Comparison of ENCODE assay signal across 29 cellular contexts in genomic region chr13:65473199-65473598, GRCh38.
"Had no signal": no experiment of that assay in that cellular context is flagged by ENCODE, and none has a peak within 500 bp of the region (broad histone marks: within the 10 kb centered on the region; RNA-seq: fewer than 3 reads in every experiment).

No MANE protein-coding gene starts in this region.

- ATAC-seq: activated naive CD4-positive, alpha-beta T cell treated with anti-CD3 and anti-CD28 coated beads, Interleukin-2, amount 50 U/mL, for 72 hours; activated naive CD8-positive, alpha-beta T cell treated with anti-CD3 and anti-CD28 coated beads, Interleukin-2, amount 50 U/mL, for 24 hours; activated T-cell treated with anti-CD3 and anti-CD28 coated beads, Interleukin-2, amount 50 U/mL, for 4 hours; activated T-cell treated with anti-CD3 and anti-CD28 coated beads, Interleukin-2, amount 50 U/mL, for 72 hours; activated T-helper 17 cell treated with anti-CD3 and anti-CD28 coated beads, Interleukin-2, amount 50 U/mL, for 72 hours; body of pancreas had no signal

- DNase-seq: activated effector memory CD4-positive, alpha-beta T cell treated with anti-CD3 and anti-CD28 coated beads, Interleukin-2, amount 50 U/mL, for 16 hours; activated effector memory CD4-positive, alpha-beta T cell treated with Interleukin-2 at 50 U/mL for 16 hours; activated gamma-delta T cell; activated gamma-delta T cell treated with Interleukin-2 at 50 U/mL for 16 hours; activated naive CD4-positive, alpha-beta T cell; activated naive CD4-positive, alpha-beta T cell treated with anti-CD3 and anti-CD28 coated beads for 36 hours; activated naive CD4-positive, alpha-beta T cell treated with anti-CD3 and anti-CD28 coated beads, Interleukin-2, amount 10 ng/mL, durations not matched to agents 7 days and 5 days; activated naive CD4-positive, alpha-beta T cell treated with anti-CD3 and anti-CD28 coated beads, Interleukin-2, amount 50 U/mL, for 16 hours; activated naive CD4-positive, alpha-beta T cell treated with Interleukin-2 at 50 U/mL for 16 hours; activated naive CD8-positive, alpha-beta T cell treated with anti-CD3 and anti-CD28 coated beads for 36 hours; activated naive CD8-positive, alpha-beta T cell treated with anti-CD3 and anti-CD28 coated beads, Interleukin-2, amount 10 ng/mL, durations not matched to agents 7 days and 5 days; activated naive CD8-positive, alpha-beta T cell treated with anti-CD3 and anti-CD28 coated beads, Interleukin-2, amount 50 U/mL, for 24 hours; activated T-cell treated with anti-CD3 and anti-CD28 coated beads, Interleukin-2, amount 50 U/mL, for 1 hour; activated T-cell treated with anti-CD3 and anti-CD28 coated beads, Interleukin-2, amount 50 U/mL, for 24 hours; activated T-cell treated with anti-CD3 and anti-CD28 coated beads, Interleukin-2, amount 50 U/mL, for 4 hours; activated T-cell treated with anti-CD3 and anti-CD28 coated beads, Interleukin-2, amount 50 U/mL, for 48 hours; activated T-cell treated with anti-CD3 and anti-CD28 coated beads, Interleukin-2, amount 50 U/mL, for 72 hours; adrenal gland; amniotic stem cell; amygdala; anterior cingulate cortex; aorta; body of pancreas; brain microvascular endothelial cell; caudate nucleus; central memory CD4-positive, alpha-beta T cell; cerebellar nuclear complex had no signal
